ENCODE assay signal across 27 cellular contexts in genomic region chr4:82613111-82613510, GRCh38.
"Had no signal": no experiment of that assay in that cellular context is flagged by ENCODE, and none has a peak within 500 bp of the region (broad histone marks: within the 10 kb centered on the region; RNA-seq: fewer than 3 reads in every experiment).

No MANE protein-coding gene starts in this region.

- FAIRE-seq: urothelium cell line had no signal

- H3K36me3 ChIP-seq: stomach, suprapubic skin, thoracic aorta, thyroid gland, tibial artery, tibial nerve, transverse colon, upper lobe of left lung, upper lobe of right lung, uterus, vagina had no signal

- H3K4me3 ChIP-seq: stomach, suprapubic skin, testis, thoracic aorta, thyroid gland, tibial artery, tibial nerve, transverse colon, upper lobe of left lung, upper lobe of right lung, uterus, vagina had no signal

- H3K4me1 ChIP-seq: stomach, suprapubic skin, testis, thyroid gland, tibial artery, tibial nerve, transverse colon, upper lobe of left lung, upper lobe of right lung, uterus, vagina had no signal

- DNase-seq: stimulated activated CD4-positive, alpha-beta T cell treated with anti-CD3 and anti-CD28 coated beads, Interleukin-2, amount 100 ng/mL, for 48 hours; stimulated activated CD4-positive, alpha-beta T cell treated with anti-CD3 and anti-CD28 coated beads, Interleukin-4, amount 100 ng/mL, for 1 hour; stimulated activated CD4-positive, alpha-beta T cell treated with anti-CD3 and anti-CD28 coated beads, Interleukin-4, amount 100 ng/mL, for 24 hours; stimulated activated CD4-positive, alpha-beta T cell treated with anti-CD3 and anti-CD28 coated beads, Interleukin-4, amount 100 ng/mL, for 4 hours; stimulated activated CD8-positive, alpha-beta memory T cell treated with anti-CD3 and anti-CD28 coated beads, Interleukin-4, amount 100 ng/mL, for 48 hours; stimulated activated naive B cell treated with anti-CD40 and anti-IgM and Interleukin-4, amounts not matched to agents 10 μg/mL and 1 μg/mL and 100 μg/mL, for 72 hours; stimulated activated naive CD4-positive, alpha-beta T cell; stimulated activated naive CD4-positive, alpha-beta T cell treated with Interleukin-2 at 50 U/mL for 16 hours; stimulated activated naive CD8-positive, alpha-beta T cell treated with anti-CD3 and anti-CD28 coated beads, Interleukin-15, amount 100 ng/mL, for 72 hours; stimulated activated naive CD8-positive, alpha-beta T cell treated with anti-CD3 and anti-CD28 coated beads, Interleukin-15, Interleukin-2, amounts not matched to agents 100 U/mL and 50 U/mL, for 24 hours; stomach; substantia nigra; testis; thyroid gland; tibial artery; transverse colon; trophoblast cell; upper lobe of left lung; upper lobe of right lung; uterus had no signal

- H3K27me3 ChIP-seq: stomach, suprapubic skin, testis, thyroid gland, tibial artery, tibial nerve, transverse colon, upper lobe of left lung, upper lobe of right lung, uterus, vagina had no signal

- ATAC-seq: stimulated activated effector memory CD8-positive, alpha-beta T cell treated with anti-CD3 and anti-CD28 coated beads, Interleukin-12 subunit alpha, Interleukin-12 subunit beta, amount 100 ng/mL, for 72 hours; stimulated activated memory B cell treated with anti-CD40 and anti-IgM and Interleukin-4, amounts not matched to agents 10 μg/mL and 1 μg/mL and 100 μg/mL, for 72 hours; stimulated activated naive B cell treated with anti-CD40 and anti-IgM and Interleukin-4, amounts not matched to agents 10 μg/mL and 1 μg/mL and 100 μg/mL, for 72 hours; stimulated activated naive CD8-positive, alpha-beta T cell treated with anti-CD3 and anti-CD28 coated beads, Interleukin-15, amount 100 ng/mL, for 72 hours; stimulated activated naive CD8-positive, alpha-beta T cell treated with anti-CD3 and anti-CD28 coated beads, Interleukin-15, Interleukin-2, amounts not matched to agents 100 U/mL and 50 U/mL, for 24 hours; upper lobe of right lung had no signal

- H3K9me3 ChIP-seq: stomach, suprapubic skin, testis, thoracic aorta, thyroid gland, tibial artery, tibial nerve, transverse colon, upper lobe of left lung, upper lobe of right lung, uterus, vagina had no signal

- H3K27ac ChIP-seq: stomach, suprapubic skin, testis, thoracic aorta, thyroid gland, tibial artery, tibial nerve, transverse colon, upper lobe of left lung, upper lobe of right lung, uterus, vagina had no signal
